In the genomic region with DNA sequence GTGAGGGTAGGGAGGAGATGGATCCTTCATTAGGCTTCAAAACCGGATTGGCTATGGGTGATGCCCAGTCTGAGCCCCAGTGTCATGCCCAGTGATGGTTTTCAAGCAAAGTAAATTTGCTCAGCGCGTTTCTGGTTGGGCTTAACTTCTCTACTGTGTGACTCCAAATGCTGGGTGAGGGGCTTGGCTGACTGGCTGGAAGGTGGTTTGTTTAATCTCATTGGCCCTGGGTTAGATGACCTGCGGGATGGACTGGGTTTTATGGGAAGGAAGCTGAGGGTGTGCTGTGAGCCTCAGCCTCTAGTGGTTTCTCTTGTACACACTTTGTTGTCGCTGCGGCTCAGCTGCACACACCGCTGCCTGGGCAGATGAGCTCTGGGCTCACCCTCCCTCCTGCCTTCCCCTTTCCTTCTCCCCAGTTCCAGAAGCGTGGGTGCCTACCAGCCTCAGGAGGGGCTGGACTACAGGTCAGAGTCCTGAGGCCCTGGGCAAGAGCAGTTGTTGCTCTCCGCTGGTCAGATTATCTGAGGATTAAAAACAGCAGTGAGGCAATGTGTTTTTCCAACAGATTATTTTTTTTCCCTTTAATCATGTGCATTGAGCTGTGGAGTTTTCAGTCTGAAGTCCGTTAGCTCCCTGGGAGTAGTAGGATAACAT, we compare ENCODE assay signal across 15 cellular contexts. TPM values are rescaled to one million over a fixed set of nuclear protein-coding genes. Genes with fewer than 3 reads are reported as not detected.
A peak's percentile ranks its signal among the peaks of the same experiment; 100 is the strongest.
DNase-seq lines count a peak whose midpoint lies in the region; ATAC-seq and TF ChIP-seq lines count a peak whose summit lies in the region.
"Had no signal": no experiment of that assay in that cellular context is flagged by ENCODE, and none has a peak within 500 bp of the region (broad histone marks: within the 10 kb centered on the region; RNA-seq: fewer than 3 reads in every experiment).

No MANE protein-coding gene starts in this region.

- no peaks in the 10 kb centered on the region for H3K9me3 ChIP-seq in endodermal cell (ENCODE audit: control insufficient read depth, low read length)
- H3K9me3 ChIP-seq in parathyroid adenoma (ENCODE audit: control insufficient read depth, low read length): no peaks in the 10 kb centered on the region
- no peaks in the 10 kb centered on the region for H3K9me3 ChIP-seq in right atrium auricular region
- H3K9me3 ChIP-seq: lower lobe of right lung had no signal

- peak overlapping the region; percentile 39 for H3K4me2 ChIP-seq in parathyroid adenoma (ENCODE audit: low read length)

- no peak for ATAC-seq in HG03095 (IDR thresholded peaks at IDR 0.05; ENCODE audit: unreplicated experiment)

- H3K36me3 Mint-ChIP-seq in endodermal cell (ENCODE audit: low read depth): peaks cover 4% of the 10 kb centered on the region

- no peaks in the 10 kb centered on the region for H3K27me3 Mint-ChIP-seq in endodermal cell (ENCODE audit: insufficient read depth)

- TF ChIP-seq CTCF in endodermal cell (conservative IDR thresholded peaks at IDR 0.05) (no peak), parathyroid adenoma (IDR thresholded peaks at IDR 0.05) (no peak), right atrium auricular region (IDR thresholded peaks at IDR 0.05) (no peak)

- DNase-seq in GF-D8 (lab: John Stamatoyannopoulos, UW) (peak; percentile 66), NCI-H524 (lab: John Stamatoyannopoulos, UW) (peak; percentile 48 to 73), endodermal cell (peak; percentile 53), DMS79 (lab: John Stamatoyannopoulos, UW) (no peak), right atrium auricular region (ENCODE audit: low spot score) (no peak), SW480 (ENCODE audit: low spot score) (no peak)
- DNase-seq: DMS 273 treated with DMSO at 0.1 percent for 48 hours, lower lobe of right lung, NCI-H2029 treated with DMSO at 0.1 percent for 48 hours, SHP77 had no signal

- H3K4me3 Mint-ChIP-seq in endodermal cell: no peak overlapping the region

- H3K27me3 ChIP-seq in endodermal cell (ENCODE audit: control insufficient read depth, insufficient read depth, low read length, poor library complexity, severe bottlenecking) (no peaks in the 10 kb centered on the region), parathyroid adenoma (ENCODE audit: control insufficient read depth, insufficient read depth, low read length) (no peaks in the 10 kb centered on the region), right atrium auricular region (no peaks in the 10 kb centered on the region)

- H3K4me3 ChIP-seq in endodermal cell (ENCODE audit: low read length): no peak overlapping the region
- no peak overlapping the region for H3K4me3 ChIP-seq in parathyroid adenoma (ENCODE audit: low read depth, low read length)
- no peak overlapping the region for H3K4me3 ChIP-seq in right atrium auricular region
- H3K4me3 ChIP-seq: lower lobe of right lung, skin epidermis had no signal

- H3K27ac ChIP-seq in endodermal cell (ENCODE audit: low read depth, low read length): peak overlapping the region; percentile 52
- H3K27ac ChIP-seq in parathyroid adenoma: no peak overlapping the region
- H3K27ac ChIP-seq in right atrium auricular region: peak overlapping the region in 1 of 2 donors; percentile 26

- 87 to 89% methylated on average over 3 to 10 of the region's 10 CpGs for WGBS in endodermal cell (ENCODE audit: insufficient coverage in 1 of 2, insufficient read length in 1 of 2), 2 experiments

- H2AFZ ChIP-seq in parathyroid adenoma: no peak overlapping the region

- peaks cover 83% of the 10 kb centered on the region for H3K4me1 Mint-ChIP-seq in endodermal cell

- H3K79me2 ChIP-seq in parathyroid adenoma: peaks cover 15% of the 10 kb centered on the region

- no peaks in the 10 kb centered on the region for H3K9me3 Mint-ChIP-seq in endodermal cell

- H3K27ac Mint-ChIP-seq in endodermal cell: peak overlapping the region; percentile 11

- H3K4me1 ChIP-seq in endodermal cell (ENCODE audit: control insufficient read depth, insufficient read depth, low read length) (peaks cover 40% of the 10 kb centered on the region), parathyroid adenoma (peaks cover 32% of the 10 kb centered on the region), right atrium auricular region (peaks cover 0 to 92% of the 10 kb centered on the region in 2 donors)

- H3K9ac ChIP-seq in endodermal cell (ENCODE audit: extremely low read depth, low read length, poor library complexity, severe bottlenecking): no peak overlapping the region
- no peak overlapping the region for H3K9ac ChIP-seq in parathyroid adenoma

- peaks cover 17% of the 10 kb centered on the region for H3K36me3 ChIP-seq in endodermal cell (ENCODE audit: control insufficient read depth, insufficient read depth, low read length)
- H3K36me3 ChIP-seq in parathyroid adenoma (ENCODE audit: control insufficient read depth, insufficient read depth, low read length): no peaks in the 10 kb centered on the region
- H3K36me3 ChIP-seq in right atrium auricular region: no peaks in the 10 kb centered on the region
- H3K36me3 ChIP-seq: lower lobe of right lung had no signal

RNA-seq across cellular contexts. Expression of a gene that starts 18.6 kb away (rescaled TPM):
- total RNA-seq in endodermal cell (10 to 100 TPM; 57.5 to 68.3 TPM), right atrium auricular region (1 to 10 TPM; 8.0 to 9.0 TPM)
- 28.6 TPM for polyA plus RNA-seq in endodermal cell (2013, experiment 1 of 2)
- polyA plus RNA-seq in endodermal cell (2013, experiment 2 of 2): 31.1 TPM

RNA-seq across cellular contexts. Expression of a gene that starts 57.9 kb away (rescaled TPM):
- total RNA-seq in endodermal cell: 10 to 100 TPM; 37.3 to 45.8 TPM
- polyA plus RNA-seq in endodermal cell (2013, experiment 1 of 2): 76.1 TPM
- 68.4 TPM for polyA plus RNA-seq in endodermal cell (2013, experiment 2 of 2)
- total RNA-seq in right atrium auricular region: 1 to 10 TPM in 1 of 2 donors, under 1 TPM in 1; 0.51 to 3.5 TPM
- total RNA-seq: activated CD8-positive, alpha-beta memory T cell treated with anti-CD3 and anti-CD28 coated beads for 36 hours; H4 had no signal

Comparison
In these comparisons a context has a peak if more than half of its experiments do, and no peak if none do; other contexts are left out.
1. DNase-seq: peak in GF-D8 (single experiment), NCI-H524 (2 of 2) and endodermal cell (single experiment); none in DMS79 (single experiment), right atrium auricular region (single experiment) and SW480 (single experiment).
2. RNA of a gene that starts 18.6 kb away (total RNA-seq): 57.5 to 68.3 TPM in endodermal cell; 8.0 to 9.0 TPM in right atrium auricular region; every median in the first group is over 4 times any median in the second.
3. RNA of a gene that starts 57.9 kb away (total RNA-seq): 37.3 to 45.8 TPM in endodermal cell; 0.51 to 3.5 TPM in right atrium auricular region; every median in the first group is over 4 times any median in the second.